Comparison of ENCODE assay signal across 11 cellular contexts in the genomic region with DNA sequence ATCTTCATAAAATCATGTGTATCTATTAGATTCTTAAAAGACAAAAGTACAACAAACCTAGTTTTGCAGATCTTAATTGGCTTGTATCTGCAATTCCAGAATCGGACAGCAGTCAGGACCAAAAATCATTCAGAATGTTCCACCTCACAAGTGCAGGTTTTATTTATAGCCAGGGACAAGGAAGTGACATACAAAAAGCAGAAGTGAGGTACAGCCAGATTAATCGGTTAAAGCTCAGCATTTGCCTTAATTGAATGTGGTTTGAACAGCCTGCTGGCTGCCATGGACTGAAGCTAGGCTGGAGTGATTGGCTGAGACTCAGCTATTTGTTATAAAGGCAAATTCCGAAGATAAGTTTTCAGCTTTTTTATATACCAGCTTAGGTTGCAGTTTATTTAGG.
A peak's percentile ranks its signal among the peaks of the same experiment; 100 is the strongest.
DNase-seq lines count a peak whose midpoint lies in the region; ATAC-seq and TF ChIP-seq lines count a peak whose summit lies in the region.
"Had no signal": no experiment of that assay in that cellular context is flagged by ENCODE, and none has a peak within 500 bp of the region (broad histone marks: within the 10 kb centered on the region; RNA-seq: fewer than 3 reads in every experiment).

No MANE protein-coding gene starts in this region.

- H3K27ac ChIP-seq in WERI-Rb-1, result no peak overlapping the region

- TF ChIP-seq CTCF in WERI-Rb-1 (IDR thresholded peaks at IDR 0.05; ENCODE audit: low read depth, low read length) (no peak), GM10266 (IDR thresholded peaks at IDR 0.05; ENCODE audit: control insufficient read depth, insufficient read depth, low read depth, missing control alignments) (no peak)

- peak; percentile 95 for ATAC-seq in GM18858 (IDR thresholded peaks at IDR 0.05; ENCODE audit: unreplicated experiment)
- peak; percentile 79 for ATAC-seq in GM21723 (IDR thresholded peaks at IDR 0.05; ENCODE audit: unreplicated experiment)
- ATAC-seq in HG03460 (IDR thresholded peaks at IDR 0.05; ENCODE audit: unreplicated experiment), result peak; percentile 85
- ATAC-seq in sciatic nerve, result no peak
- ATAC-seq: activated CD4-positive, alpha-beta T cell treated with anti-CD3 and anti-CD28 coated beads for 36 hours had no signal

- intact Hi-C loops in sciatic nerve (cut with DNase I), result no loop called here

- H3K27me3 ChIP-seq in WERI-Rb-1 (ENCODE audit: insufficient read depth, low read depth, severe bottlenecking), result no peaks in the 10 kb centered on the region

- H3K4me3 ChIP-seq in WERI-Rb-1 (ENCODE audit: low read depth, low read length), result no peak overlapping the region

- no peaks in the 10 kb centered on the region for H3K9me3 ChIP-seq in WERI-Rb-1 (ENCODE audit: severe bottlenecking)

- DNase-seq in WERI-Rb-1 (peak; percentile 50), sciatic nerve (ENCODE audit: low spot score) (no peak), activated T-cell treated with anti-CD3 and anti-CD28 coated beads for 4 hours (no peak), GM10266 (ENCODE audit: extremely low spot score) (no peak), SHP77 treated with DMSO at 0.1 percent for 48 hours (lab: John Stamatoyannopoulos, UW) (no peak)
- DNase-seq: activated CD4-positive, alpha-beta T cell treated with anti-CD3 and anti-CD28 coated beads for 36 hours; CD4-positive, alpha-beta memory T cell; NCI-H446 treated with DMSO at 0.1 percent for 48 hours had no signal

- H3K36me3 ChIP-seq in WERI-Rb-1, result no peaks in the 10 kb centered on the region
